Comparison of ENCODE assay signal across 9 cellular contexts in genomic region chr13:45280751-45281634, GRCh38. TPM values are rescaled to one million over a fixed set of nuclear protein-coding genes. Genes with fewer than 3 reads are reported as not detected.
A peak's percentile ranks its signal among the peaks of the same experiment; 100 is the strongest.
DNase-seq lines count a peak whose midpoint lies in the region; ATAC-seq and TF ChIP-seq lines count a peak whose summit lies in the region.
"Had no signal": no experiment of that assay in that cellular context is flagged by ENCODE, and none has a peak within 500 bp of the region (broad histone marks: within the 10 kb centered on the region; RNA-seq: fewer than 3 reads in every experiment).

No MANE protein-coding gene starts in this region.

- H3K27me3 Mint-ChIP-seq in progenitor cell of endocrine pancreas = no peaks in the 10 kb centered on the region
- H3K27me3 Mint-ChIP-seq: stimulated activated naive CD8-positive, alpha-beta T cell treated with anti-CD3 and anti-CD28 coated beads, Interleukin-15, Interleukin-2, amounts not matched to agents 100 ng/mL and 50 ng/mL, for 24 hours had no signal

- no peaks in the 10 kb centered on the region for H3F3A ChIP-seq in PC-9 (ENCODE audit: insufficient read depth, low read depth)

- in situ Hi-C loops in ACHN (cut with HindIII; ENCODE audit: low pct_ligation_motif_present, low pct_unique_long_range_greater_than_20kb, low sequenced_read_pairs) = no loop called here
- in situ Hi-C loops in GM13977 (cut with MboI; ENCODE audit: low pct_unique_long_range_greater_than_20kb, low sequenced_read_pairs, unreplicated experiment) = no loop called here

- H3K36me3 ChIP-seq in PC-9 (ENCODE audit: low read depth) = peaks cover 7% of the 10 kb centered on the region; the same call in 1 of the 2 replicates

- no peak for ATAC-seq in GM19328 (IDR thresholded peaks at IDR 0.05; ENCODE audit: unreplicated experiment)

- no peak overlapping the region for H2AFZ ChIP-seq in PC-9

- H3K4me3 Mint-ChIP-seq in progenitor cell of endocrine pancreas (ENCODE audit: low read depth) = no peak overlapping the region
- H3K4me3 Mint-ChIP-seq: stimulated activated naive CD8-positive, alpha-beta T cell treated with anti-CD3 and anti-CD28 coated beads, Interleukin-15, Interleukin-2, amounts not matched to agents 100 ng/mL and 50 ng/mL, for 24 hours had no signal

- H3K27ac Mint-ChIP-seq in progenitor cell of endocrine pancreas = no peak overlapping the region
- H3K27ac Mint-ChIP-seq: stimulated activated naive CD8-positive, alpha-beta T cell treated with anti-CD3 and anti-CD28 coated beads, Interleukin-15, Interleukin-2, amounts not matched to agents 100 ng/mL and 50 ng/mL, for 24 hours had no signal

- TF ChIP-seq CTCF in GM13977 (IDR thresholded peaks at IDR 0.05; ENCODE audit: extremely low read depth, insufficient read depth, missing control alignments) (peak; percentile 79), PC-9 (conservative IDR thresholded peaks at IDR 0.05) (peak; percentile 83), progenitor cell of endocrine pancreas (IDR thresholded peaks at IDR 0.05; ENCODE audit: unreplicated experiment) (peak; percentile 63)

- CTCF ChIA-PET in PC-9 (lab: Charles Lee) = interaction anchor here (0.6 to 1.8 kb wide), 8 partner anchors 113 to 316 kb away, joined by 3 to 29 read pairs (median 4); no protein-coding TSS in a partner anchor

- no peaks in the 10 kb centered on the region for H3K27me3 ChIP-seq in PC-9 (ENCODE audit: insufficient read depth, low read depth)

- peaks cover 8% of the 10 kb centered on the region for H3K4me1 ChIP-seq in PC-9 (replicated peaks; ENCODE audit: insufficient read depth)

- H4K20me1 ChIP-seq in PC-9 (ENCODE audit: insufficient read depth) = no peaks in the 10 kb centered on the region

- POLR2A ChIA-PET in PC-9 (lab: Charles Lee; ENCODE audit: unreplicated experiment) = no interaction called here

- H3K9me2 ChIP-seq in PC-9 (ENCODE audit: insufficient read depth) = no peaks in the 10 kb centered on the region

- H3K27ac ChIP-seq in PC-9 = peak overlapping the region; percentile 47

- peaks cover 13% of the 10 kb centered on the region for H3K36me3 Mint-ChIP-seq in progenitor cell of endocrine pancreas (ENCODE audit: insufficient read depth)

- intact Hi-C loops in PC-9 (cut with micrococcal nuclease; ENCODE audit: unreplicated experiment) = loop anchor here (1.0 to 2.0 kb wide), 5 partner anchors 28 to 308 kb away; partner anchors contain the start of gene GTF2F2

- BruUV-seq in PC-9 (replicated peaks; lab: Mats Ljungman, UMichigan) = no TSS peak

- H3K4me3 ChIP-seq in PC-9 = no peak overlapping the region

- H3K9me3 ChIP-seq in PC-9 (ENCODE audit: insufficient read depth, low read depth) = no peaks in the 10 kb centered on the region

- peaks cover 6% of the 10 kb centered on the region for H3K9me3 Mint-ChIP-seq in progenitor cell of endocrine pancreas (ENCODE audit: low read depth)

- DNase-seq in ACHN (peak; percentile 83), GM13977 (ENCODE audit: low spot score) (peak; percentile 80), HS-27A (ENCODE audit: low read depth) (peak; percentile 39), PC-9 (peak; percentile 75 to 82), globus pallidus (ENCODE audit: low spot score) (peak; percentile 94), progenitor cell of endocrine pancreas (ENCODE audit: low spot score, unreplicated experiment) (no peak)
- DNase-seq in activated T-helper 9 cell treated with anti-CD3 and anti-CD28 coated beads, Interleukin-2, amount 50 U/mL, for 16 hours (ENCODE audit: low read depth) = peak; percentile 41

- 0 out of 2 replicates have a peak overlapping the region, but pooled peaks have one; percentile 1 for H3K4me2 ChIP-seq in PC-9

- no peaks in the 10 kb centered on the region for H3K79me2 ChIP-seq in PC-9 (ENCODE audit: low read depth)

- no peaks in the 10 kb centered on the region for H3K4me1 Mint-ChIP-seq in progenitor cell of endocrine pancreas (ENCODE audit: low read depth)

RNA-seq across cellular contexts. Expression of gene TPT1, which starts 60.0 kb away (rescaled TPM):
- total RNA-seq in PC-9 (2021) (1,968 and 2,237 TPM in 2 replicates), progenitor cell of endocrine pancreas (3,243 and 3,333 TPM in 2 replicates)
